In genomic region chrX:41491267-41492004, GRCh38 we compare ENCODE assay signal across 11 cellular contexts. TPM values are rescaled to one million over a fixed set of nuclear protein-coding genes. Genes with fewer than 3 reads are reported as not detected.
DNase-seq lines count a peak whose midpoint lies in the region; ATAC-seq and TF ChIP-seq lines count a peak whose summit lies in the region.
"Had no signal": no experiment of that assay in that cellular context is flagged by ENCODE, and none has a peak within 500 bp of the region (broad histone marks: within the 10 kb centered on the region; RNA-seq: fewer than 3 reads in every experiment).

No MANE protein-coding gene starts in this region.

- H3K27me3 Mint-ChIP-seq in effector memory CD8-positive, alpha-beta T cell = no peaks in the 10 kb centered on the region

- H3K9me3 ChIP-seq in SJCRH30 (replicated peaks) (no peaks in the 10 kb centered on the region), suprapubic skin (no peaks in the 10 kb centered on the region)
- H3K9me3 ChIP-seq in effector memory CD4-positive, alpha-beta T cell (ENCODE audit: control insufficient read depth, low read length) = no peaks in the 10 kb centered on the region

- peak; percentile 32 for TF ChIP-seq EP300 in suprapubic skin (IDR thresholded peaks at IDR 0.05)

- H3K4me3 ChIP-seq in SJCRH30 = peak overlapping the region; percentile 14
- H3K4me3 ChIP-seq in suprapubic skin = no peak overlapping the region
- no peak overlapping the region for H3K4me3 ChIP-seq in effector memory CD4-positive, alpha-beta T cell (ENCODE audit: insufficient read depth, low read depth, low read length, poor library complexity, severe bottlenecking)
- H3K4me3 ChIP-seq: BLaER1 had no signal

- no peak for TF ChIP-seq CTCF in suprapubic skin (IDR thresholded peaks at IDR 0.05)

- ATAC-seq in effector memory CD8-positive, alpha-beta T cell (replicated peaks) = no peak
- no peak for ATAC-seq in HG02623 (IDR thresholded peaks at IDR 0.05; ENCODE audit: unreplicated experiment)

- H3K27ac ChIP-seq in SJCRH30 = peak overlapping the region; percentile 66
- no peak overlapping the region for H3K27ac ChIP-seq in suprapubic skin
- H3K27ac ChIP-seq in effector memory CD4-positive, alpha-beta T cell (ENCODE audit: insufficient read depth, low read length, poor library complexity, severe bottlenecking) = no peak overlapping the region
- H3K27ac ChIP-seq: BLaER1 had no signal

- H3K4me1 ChIP-seq in SJCRH30 = no peaks in the 10 kb centered on the region
- no peaks in the 10 kb centered on the region for H3K4me1 ChIP-seq in suprapubic skin
- H3K4me1 ChIP-seq in effector memory CD4-positive, alpha-beta T cell (ENCODE audit: control insufficient read depth, insufficient read depth, low read length, poor library complexity, severe bottlenecking) = no peaks in the 10 kb centered on the region
- H3K4me1 ChIP-seq: BLaER1 had no signal

- WGBS in suprapubic skin = 58% methylated on average over 12 of the region's 12 CpGs

- H3K4me3 Mint-ChIP-seq in effector memory CD8-positive, alpha-beta T cell = no peak overlapping the region
- H3K4me3 Mint-ChIP-seq: activated naive CD8-positive, alpha-beta T cell treated with anti-CD3 and anti-CD28 coated beads, Interleukin-2, amount 10 ng/mL, durations not matched to agents 7 days and 5 days had no signal

- TF ChIP-seq POLR2A in suprapubic skin (IDR thresholded peaks at IDR 0.05) = no peak

- DNase-seq in NOMO-1 (lab: John Stamatoyannopoulos, UW; ENCODE audit: unreplicated experiment in 2 of 2) = peak; percentile 6 to 8
- no peak for DNase-seq in NOMO-1 treated with dmso at 0.1 percent for 144 hours (lab: John Stamatoyannopoulos, UW; ENCODE audit: unreplicated experiment)
- DNase-seq in SJCRH30 = peak; percentile 42 to 78
- DNase-seq in foreskin melanocyte = peak; percentile 51
- DNase-seq in suprapubic skin (ENCODE audit: low spot score in 2 of 2) = no peak
- no peak for DNase-seq in effector memory CD8-positive, alpha-beta T cell
- DNase-seq in effector memory CD4-positive, alpha-beta T cell = no peak
- DNase-seq: activated naive CD8-positive, alpha-beta T cell treated with anti-CD3 and anti-CD28 coated beads, Interleukin-2, amount 10 ng/mL, durations not matched to agents 7 days and 5 days; NCI-H774 had no signal

- no peaks in the 10 kb centered on the region for H3K4me1 Mint-ChIP-seq in effector memory CD8-positive, alpha-beta T cell (ENCODE audit: low read depth in 2 of 2)
- H3K4me1 Mint-ChIP-seq: activated naive CD8-positive, alpha-beta T cell treated with anti-CD3 and anti-CD28 coated beads, Interleukin-2, amount 10 ng/mL, durations not matched to agents 7 days and 5 days had no signal

- H3K27me3 ChIP-seq in SJCRH30 (no peaks in the 10 kb centered on the region), suprapubic skin (no peaks in the 10 kb centered on the region)
- H3K27me3 ChIP-seq in effector memory CD4-positive, alpha-beta T cell (replicated peaks; ENCODE audit: control insufficient read depth, insufficient read depth, low read length, poor library complexity, severe bottlenecking) = no peaks in the 10 kb centered on the region

- no peaks in the 10 kb centered on the region for H3K9me3 Mint-ChIP-seq in effector memory CD8-positive, alpha-beta T cell

- no peak overlapping the region for H3K27ac Mint-ChIP-seq in effector memory CD8-positive, alpha-beta T cell
- H3K27ac Mint-ChIP-seq: activated naive CD8-positive, alpha-beta T cell treated with anti-CD3 and anti-CD28 coated beads, Interleukin-2, amount 10 ng/mL, durations not matched to agents 7 days and 5 days had no signal

- no peaks in the 10 kb centered on the region for H3K36me3 Mint-ChIP-seq in effector memory CD8-positive, alpha-beta T cell (ENCODE audit: insufficient read depth)

- H3K36me3 ChIP-seq in SJCRH30 = no peaks in the 10 kb centered on the region
- H3K36me3 ChIP-seq in suprapubic skin = no peaks in the 10 kb centered on the region
- H3K36me3 ChIP-seq in effector memory CD4-positive, alpha-beta T cell (ENCODE audit: control insufficient read depth, insufficient read depth, low read length) = no peaks in the 10 kb centered on the region
- H3K36me3 ChIP-seq: BLaER1 had no signal

RNA-seq across cellular contexts. Expression of gene NYX, which starts 44.3 kb away (rescaled TPM):
- total RNA-seq in SJCRH30 (2014; rRNA removed; shearing (Covaris generic)) = not detected in 2 replicates
- not detected for total RNA-seq in suprapubic skin
- total RNA-seq: activated naive CD8-positive, alpha-beta T cell treated with anti-CD3 and anti-CD28 coated beads, Interleukin-2, amount 10 ng/mL, durations not matched to agents 7 days and 5 days had no signal

Comparison
In these comparisons a context has a peak if more than half of its experiments do, and no peak if none do; other contexts are left out.
1. DNase-seq: peak in NOMO-1 (2 of 2), SJCRH30 (2 of 2) and foreskin melanocyte (single experiment); none in NOMO-1 treated with dmso at 0.1 percent for 144 hours (single experiment), suprapubic skin (0 of 2), effector memory CD8-positive, alpha-beta T cell (0 of 3) and effector memory CD4-positive, alpha-beta T cell (0 of 3).